8 cellular contexts compared by ENCODE assay signal in the genomic region with DNA sequence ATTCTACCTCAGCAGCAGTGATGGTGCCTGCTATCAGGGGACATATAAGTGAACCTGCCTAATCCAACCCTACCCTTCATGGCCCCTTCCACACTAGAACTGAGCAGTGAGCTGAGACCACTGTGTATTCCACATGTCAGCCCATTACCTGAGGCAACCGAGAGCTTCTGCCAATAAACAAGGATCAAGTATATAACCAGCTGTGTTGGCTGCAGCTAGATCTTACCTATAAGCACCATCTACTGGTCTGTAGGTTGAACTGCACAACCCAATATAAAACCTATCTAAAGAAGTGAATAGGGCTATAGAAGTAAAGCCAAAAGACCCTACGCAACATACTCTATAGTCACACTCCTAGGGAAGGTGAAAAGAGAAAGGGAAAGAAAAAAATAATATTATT.
DNase-seq lines count a peak whose midpoint lies in the region; ATAC-seq and TF ChIP-seq lines count a peak whose summit lies in the region.

No MANE protein-coding gene starts in this region.

- H3K27me3 Mint-ChIP-seq in CD14-positive monocyte (ENCODE audit: low read depth in 3 of 3) (peaks cover 0 to 2% (median 2%) of the 10 kb centered on the region in 3 donors), endothelial cell (ENCODE audit: unreplicated experiment) (no peaks in the 10 kb centered on the region)

- H3K4me1 Mint-ChIP-seq in CD14-positive monocyte = no peaks in the 10 kb centered on the region
- H3K4me1 Mint-ChIP-seq in endothelial cell (ENCODE audit: unreplicated experiment) = peaks cover 5% of the 10 kb centered on the region

- H3K4me3 ChIP-seq in PC-3 (ENCODE audit: low read length) = no peak overlapping the region

- intact Hi-C loops in CD14-positive monocyte (cut with micrococcal nuclease) = no loop called here
- intact Hi-C loops in PC-3 (cut with micrococcal nuclease) = loop anchor here (1.0 to 5.0 kb wide), 7 partner anchors 75 to 693 kb away; partner anchors contain the start of gene DUSP10

- H3K36me3 ChIP-seq in PC-3 (ENCODE audit: low read depth, low read length) = no peaks in the 10 kb centered on the region

- no peaks in the 10 kb centered on the region for H3K36me3 Mint-ChIP-seq in CD14-positive monocyte
- peaks cover 7% of the 10 kb centered on the region for H3K36me3 Mint-ChIP-seq in endothelial cell (ENCODE audit: low read depth, unreplicated experiment)

- ATAC-seq in GM19023 (IDR thresholded peaks at IDR 0.05; ENCODE audit: unreplicated experiment) (peak; percentile 53), HG03439 (IDR thresholded peaks at IDR 0.05; ENCODE audit: unreplicated experiment) (peak; percentile 60), PC-3 (peak; percentile 71), HG03196 (IDR thresholded peaks at IDR 0.05; ENCODE audit: unreplicated experiment) (no peak)

- H3K9me3 Mint-ChIP-seq in CD14-positive monocyte (peaks cover 0 to 5% (median 2%) of the 10 kb centered on the region in 7 donors), endothelial cell (ENCODE audit: unreplicated experiment) (no peaks in the 10 kb centered on the region)

- H3K27ac Mint-ChIP-seq in CD14-positive monocyte (no peak overlapping the region), endothelial cell (ENCODE audit: unreplicated experiment) (no peak overlapping the region)

- no peaks in the 10 kb centered on the region for H3K27me3 ChIP-seq in PC-3 (ENCODE audit: low read length)

- H3K79me2 ChIP-seq in PC-3 (ENCODE audit: low read length) = no peaks in the 10 kb centered on the region

- H3F3A ChIP-seq in PC-3 (ENCODE audit: low read length, unreplicated experiment) = no peaks in the 10 kb centered on the region

- TF ChIP-seq CTCF in CD14-positive monocyte (IDR thresholded peaks at IDR 0.05) (peak; percentile 45), PC-3 (conservative IDR thresholded peaks at IDR 0.05; ENCODE audit: low read depth, low read length) (peak; percentile 90), endothelial cell (IDR thresholded peaks at IDR 0.05; ENCODE audit: unreplicated experiment) (peak; percentile 55)

- no peaks in the 10 kb centered on the region for H3K4me1 ChIP-seq in PC-3 (ENCODE audit: insufficient read depth, low read length)

- DNase-seq in CD14-positive monocyte (ENCODE audit: low spot score) (no peak), PC-3 (peak; percentile 77), endothelial cell (ENCODE audit: low spot score) (no peak), non-pigmented ciliary epithelial cell (ENCODE audit: low read depth) (peak; percentile 23)
- no peak for DNase-seq in stimulated activated naive CD4-positive, alpha-beta T cell (lab: John Stamatoyannopoulos, UW)

- CTCF ChIA-PET in PC-3 (lab: Charles Lee) = interaction anchor here (0.5 to 1.2 kb wide), 8 partner anchors 8 to 693 kb away, joined by 3 to 8 read pairs (median 4); partner anchors contain the start of gene DUSP10

- 0 out of 2 replicates have a peak, but pooled peaks cover 9% of the 10 kb centered on the region for H3K9me3 ChIP-seq in PC-3 (ENCODE audit: low read length)

- H3K9ac ChIP-seq in PC-3 (ENCODE audit: low read length) = no peak overlapping the region

- no peak overlapping the region for H3K4me3 Mint-ChIP-seq in CD14-positive monocyte
- H3K4me3 Mint-ChIP-seq in endothelial cell (ENCODE audit: unreplicated experiment) = no peak overlapping the region

- H3K27ac ChIP-seq in PC-3 (ENCODE audit: low read length) = no peak overlapping the region

- no peaks in the 10 kb centered on the region for H3K9me2 ChIP-seq in PC-3 (replicated peaks; ENCODE audit: low read length)

- no peaks in the 10 kb centered on the region for H4K20me1 ChIP-seq in PC-3 (ENCODE audit: low read length)

- H2AFZ ChIP-seq in PC-3 (ENCODE audit: low read length) = no peak overlapping the region

- no peak overlapping the region for H3K4me2 ChIP-seq in PC-3 (ENCODE audit: low read length)

- POLR2A ChIA-PET in PC-3 (lab: Charles Lee; ENCODE audit: unreplicated experiment) = interaction anchor here (0.6 kb wide), 2 partner anchors 422 to 428 kb away, joined by 3 to 5 read pairs; no protein-coding TSS in a partner anchor

- no TSS peak for BruUV-seq in PC-3 (replicated peaks; lab: Mats Ljungman, UMichigan)

Comparison
In these comparisons a context has a peak if more than half of its experiments do, and no peak if none do; other contexts are left out.
1. DNase-seq: peak in PC-3 (single experiment) and non-pigmented ciliary epithelial cell (single experiment); none in CD14-positive monocyte (single experiment), endothelial cell (single experiment) and stimulated activated naive CD4-positive, alpha-beta T cell (0 of 6).
2. Peak in every context shown above with its lines, with median percentiles within 50 percentile points of each other: CTCF ChIP-seq.